Comparison of ENCODE assay signal across 1 cellular context in genomic region chr20:18585134-18585533, GRCh38.
A peak's percentile ranks its signal among the peaks of the same experiment; 100 is the strongest.
TF ChIP-seq lines count a peak whose summit lies in the region.

No MANE protein-coding gene starts in this region.

TF ChIP-seq in H1, 55 proteins besides CTCF, POLR2A, EP300 and RAD21:
- TF ChIP-seq BRCA1 (IDR thresholded peaks at IDR 0.05; ENCODE audit: low read depth, low read length) = no peak
- TF ChIP-seq TAF1 (IDR thresholded peaks at IDR 0.05; ENCODE audit: low read depth, low read length) = no peak; the same call in 1 of the 2 replicates
- TF ChIP-seq, protein P1, sequence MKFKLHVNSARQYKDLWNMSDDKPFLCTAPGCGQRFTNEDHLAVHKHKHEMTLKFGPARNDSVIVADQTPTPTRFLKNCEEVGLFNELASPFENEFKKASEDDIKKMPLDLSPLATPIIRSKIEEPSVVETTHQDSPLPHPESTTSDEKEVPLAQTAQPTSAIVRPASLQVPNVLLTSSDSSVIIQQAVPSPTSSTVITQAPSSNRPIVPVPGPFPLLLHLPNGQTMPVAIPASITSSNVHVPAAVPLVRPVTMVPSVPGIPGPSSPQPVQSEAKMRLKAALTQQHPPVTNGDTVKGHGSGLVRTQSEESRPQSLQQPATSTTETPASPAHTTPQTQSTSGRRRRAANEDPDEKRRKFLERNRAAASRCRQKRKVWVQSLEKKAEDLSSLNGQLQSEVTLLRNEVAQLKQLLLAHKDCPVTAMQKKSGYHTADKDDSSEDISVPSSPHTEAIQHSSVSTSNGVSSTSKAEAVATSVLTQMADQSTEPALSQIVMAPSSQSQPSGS (IDR thresholded peaks at IDR 0.05; ENCODE audit: low read length) = no peak
- no peak for TF ChIP-seq CHD2 (IDR thresholded peaks at IDR 0.05; ENCODE audit: low read length)
- TF ChIP-seq TEAD4 (IDR thresholded peaks at IDR 0.05; ENCODE audit: low read depth, low read length) = peak; percentile 35; the same call in 1 of the 2 replicates
- no peak for TF ChIP-seq GTF2F1 (IDR thresholded peaks at IDR 0.05; ENCODE audit: borderline replicate concordance, low read depth, low read length)
- TF ChIP-seq CEBPB (IDR thresholded peaks at IDR 0.05; ENCODE audit: low read depth, low read length) = peak; percentile 64; the same call in 1 of the 2 replicates
